Comparison of ENCODE assay signal across 10 cellular contexts in genomic region chr17:68906638-68907037, GRCh38. TPM values are rescaled to one million over a fixed set of nuclear protein-coding genes. Genes with fewer than 3 reads are reported as not detected.
DNase-seq lines count a peak whose midpoint lies in the region; ATAC-seq and TF ChIP-seq lines count a peak whose summit lies in the region.
"Had no signal": no experiment of that assay in that cellular context is flagged by ENCODE, and none has a peak within 500 bp of the region (broad histone marks: within the 10 kb centered on the region; RNA-seq: fewer than 3 reads in every experiment).

No MANE protein-coding gene starts in this region.

- intact Hi-C loops in PC-3 (cut with micrococcal nuclease): loop anchor here (1.0 to 2.0 kb wide), 6 partner anchors 66 to 329 kb away; no protein-coding TSS in a partner anchor
- intact Hi-C loops in esophagus squamous epithelium (cut with DNase I): no loop called here
- intact Hi-C loops in uterus (cut with DNase I; ENCODE audit: low total_unique reads): no loop called here

- H3K27me3 Mint-ChIP-seq in GM23338 (ENCODE audit: insufficient read depth, low read depth, poor library complexity): no peaks in the 10 kb centered on the region

- TF ChIP-seq CTCF in GM23338 (conservative IDR thresholded peaks at IDR 0.05; ENCODE audit: low read depth in 2 of 2) (peak; percentile 45 to 62), PC-3 (conservative IDR thresholded peaks at IDR 0.05; ENCODE audit: low read depth, low read length) (peak; percentile 90), esophagus squamous epithelium (IDR thresholded peaks at IDR 0.05) (peak in 4 of 6 experiments; percentile 33 to 69 (median 50)), uterus (IDR thresholded peaks at IDR 0.05) (peak in 2 of 4 experiments; percentile 13 to 16)

- BruUV-seq in PC-3 (replicated peaks; lab: Mats Ljungman, UMichigan): no TSS peak

- H3K36me3 ChIP-seq in GM23338 (ENCODE audit: insufficient read depth) (no peaks in the 10 kb centered on the region), PC-3 (ENCODE audit: low read depth, low read length) (no peaks in the 10 kb centered on the region), esophagus squamous epithelium (no peaks in the 10 kb centered on the region), uterus (no peaks in the 10 kb centered on the region)
- H3K36me3 ChIP-seq: tibial artery had no signal

- no peak overlapping the region for H3K27ac ChIP-seq in GM23338 (ENCODE audit: low read depth)
- H3K27ac ChIP-seq in PC-3 (ENCODE audit: low read length): no peak overlapping the region
- no peak overlapping the region for H3K27ac ChIP-seq in esophagus squamous epithelium
- H3K27ac ChIP-seq in uterus: no peak overlapping the region
- H3K27ac ChIP-seq: tibial artery had no signal

- no peaks in the 10 kb centered on the region for H3K79me2 ChIP-seq in GM23338 (replicated peaks; ENCODE audit: insufficient read depth)
- no peaks in the 10 kb centered on the region for H3K79me2 ChIP-seq in PC-3 (ENCODE audit: low read length)

- H3K27me3 ChIP-seq in GM23338 (ENCODE audit: insufficient read depth) (no peaks in the 10 kb centered on the region), PC-3 (ENCODE audit: low read length) (no peaks in the 10 kb centered on the region), esophagus squamous epithelium (no peaks in the 10 kb centered on the region), uterus (no peaks in the 10 kb centered on the region)
- H3K27me3 ChIP-seq: tibial artery had no signal

- 47 to 48% methylated on average over 3 of the region's 3 CpGs for WGBS in esophagus squamous epithelium, 2 donors

- no peaks in the 10 kb centered on the region for H3F3A ChIP-seq in GM23338 (replicated peaks; ENCODE audit: low read depth)
- H3F3A ChIP-seq in PC-3 (ENCODE audit: low read length, unreplicated experiment): peaks cover 12% of the 10 kb centered on the region

- no peak overlapping the region for H3K9ac ChIP-seq in PC-3 (ENCODE audit: low read length)

- no peaks in the 10 kb centered on the region for H3K36me3 Mint-ChIP-seq in GM23338 (ENCODE audit: low read depth)

- H3K4me1 ChIP-seq in GM23338 (ENCODE audit: insufficient read depth) (no peaks in the 10 kb centered on the region), PC-3 (ENCODE audit: insufficient read depth, low read length) (peaks cover 16% of the 10 kb centered on the region), esophagus squamous epithelium (peaks cover 14 to 35% (median 25%) of the 10 kb centered on the region in 3 donors), uterus (peaks cover 5% of the 10 kb centered on the region in 2 donors)

- ATAC-seq in GM23338 (no peak), PC-3 (peak; percentile 42; the same call in 1 of the 2 replicates), HG02884 (IDR thresholded peaks at IDR 0.05; ENCODE audit: unreplicated experiment) (no peak)
- ATAC-seq: right cardiac atrium had no signal

- H3K4me3 Mint-ChIP-seq in GM23338: no peak overlapping the region

- POLR2A ChIA-PET in PC-3 (lab: Charles Lee; ENCODE audit: unreplicated experiment): no interaction called here

- H2AFZ ChIP-seq in GM23338 (no peak overlapping the region), PC-3 (ENCODE audit: low read length) (no peak overlapping the region)

- no peak overlapping the region for H3K27ac Mint-ChIP-seq in GM23338

- peaks cover 2% of the 10 kb centered on the region; the same call in 2 of the 3 replicates for H3K9me3 Mint-ChIP-seq in GM23338

- H3K4me2 ChIP-seq in GM23338: no peak overlapping the region
- no peak overlapping the region for H3K4me2 ChIP-seq in PC-3 (ENCODE audit: low read length)

- no peaks in the 10 kb centered on the region for H4K20me1 ChIP-seq in GM23338 (replicated peaks; ENCODE audit: insufficient read depth)
- H4K20me1 ChIP-seq in PC-3 (ENCODE audit: low read length): no peaks in the 10 kb centered on the region

- no peaks in the 10 kb centered on the region for H3K9me3 ChIP-seq in PC-3 (ENCODE audit: low read length)
- no peaks in the 10 kb centered on the region for H3K9me3 ChIP-seq in esophagus squamous epithelium
- H3K9me3 ChIP-seq in uterus: no peaks in the 10 kb centered on the region
- H3K9me3 ChIP-seq: tibial artery had no signal

- CTCF ChIA-PET in PC-3 (lab: Charles Lee): interaction anchor here (0.6 to 1.5 kb wide), 8 partner anchors 98 to 343 kb away, joined by 3 to 8 read pairs (median 4); no protein-coding TSS in a partner anchor

- H3K4me3 ChIP-seq in GM23338 (no peak overlapping the region), PC-3 (ENCODE audit: low read length) (no peak overlapping the region), esophagus squamous epithelium (no peak overlapping the region), uterus (no peak overlapping the region)
- H3K4me3 ChIP-seq: tibial artery had no signal

- H3K9me2 ChIP-seq in GM23338 (ENCODE audit: insufficient read depth) (no peaks in the 10 kb centered on the region), PC-3 (replicated peaks; ENCODE audit: low read length) (no peaks in the 10 kb centered on the region)

- TF ChIP-seq POLR2A in esophagus squamous epithelium (IDR thresholded peaks at IDR 0.05) (no peak), uterus (IDR thresholded peaks at IDR 0.05) (no peak)

- DNase-seq in GM23338 (ENCODE audit: low spot score): peak; percentile 42
- DNase-seq in PC-3: peak; percentile 66
- no peak for DNase-seq in esophagus squamous epithelium (lab: John Stamatoyannopoulos, UW)
- DNase-seq in retina: peak; percentile 17
- DNase-seq in uterus: no peak
- DNase-seq in NCI-H1105 (lab: John Stamatoyannopoulos, UW): no peak
- DNase-seq: right cardiac atrium, T-helper 9 cell, tibial artery had no signal

- no peaks in the 10 kb centered on the region for H3K4me1 Mint-ChIP-seq in GM23338

TF ChIP-seq in GM23338, 12 proteins besides CTCF, POLR2A, EP300 and RAD21 (continues in another document):
- TF ChIP-seq ZNF331 (CRISPR knock-in tag; IDR thresholded peaks at IDR 0.05; ENCODE audit: low read depth) (no peak), STAT1 (IDR thresholded peaks at IDR 0.05; ENCODE audit: unreplicated experiment) (no peak), ETS1 (IDR thresholded peaks at IDR 0.05) (no peak), EZH2phosphoT487 (IDR thresholded peaks at IDR 0.05; ENCODE audit: unreplicated experiment) (no peak), JUNB (IDR thresholded peaks at IDR 0.05; ENCODE audit: unreplicated experiment) (no peak), REST (IDR thresholded peaks at IDR 0.05; ENCODE audit: unreplicated experiment) (no peak), ZNF114 (CRISPR knock-in tag; IDR thresholded peaks at IDR 0.05) (no peak), EZH2 (IDR thresholded peaks at IDR 0.05; ENCODE audit: low read depth, unreplicated experiment) (no peak), POLR2AphosphoS5 (IDR thresholded peaks at IDR 0.05; ENCODE audit: low read depth) (no peak), CREB1 (CRISPR knock-in tag; IDR thresholded peaks at IDR 0.05; ENCODE audit: low read depth) (no peak), NANOG (IDR thresholded peaks at IDR 0.05; ENCODE audit: borderline replicate concordance) (no peak)

RNA-seq across cellular contexts. Expression of gene ABCA8, which starts 48.6 kb away (rescaled TPM):
- total RNA-seq in GM23338 (2014; rRNA removed; shearing (Covaris generic)): not detected in 2 replicates
- polyA plus RNA-seq in GM23338 (2016; fragmentation: Nextera tagmentation; extraction: Ambion mirVana): not detected in 2 replicates
- 0.22 and 0.92 TPM in 2 replicates for total RNA-seq in PC-3 (2014; rRNA removed)
- 10 to 100 TPM in 2 of 4 donors, 1 to 10 TPM in 2; 1.5 to 30.5 (median 7.3) TPM for total RNA-seq in esophagus squamous epithelium
- 10 to 100 TPM; 30.0 to 68.5 (median 42.8) TPM for total RNA-seq in uterus

Comparison
In these comparisons a context has a peak if more than half of its experiments do, and no peak if none do; other contexts are left out.
1. DNase-seq: peak in GM23338 (single experiment), PC-3 (single experiment) and retina (single experiment); none in esophagus squamous epithelium (single experiment), uterus (0 of 2) and NCI-H1105 (single experiment).